ENCODE assay signal across 23 cellular contexts in the genomic region with DNA sequence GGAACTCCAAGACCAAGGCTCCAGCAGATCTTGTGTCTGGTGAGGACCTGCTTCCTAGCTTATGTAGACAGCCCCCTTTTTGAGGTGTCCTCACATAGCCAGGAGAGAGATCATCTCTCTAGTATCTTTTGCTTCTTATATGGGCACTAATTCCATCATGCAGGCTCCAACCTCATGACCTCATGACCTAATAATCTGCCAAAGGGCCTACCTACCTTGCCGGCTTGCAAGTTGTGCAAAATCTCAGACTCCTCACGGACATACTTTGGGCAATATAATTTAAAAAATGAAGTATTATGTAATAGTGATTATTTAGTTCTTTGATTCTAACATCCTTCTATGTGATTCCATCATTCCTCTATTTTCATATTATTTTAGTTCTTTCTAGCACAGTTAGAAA.
"Had no signal": no experiment of that assay in that cellular context is flagged by ENCODE, and none has a peak within 500 bp of the region (broad histone marks: within the 10 kb centered on the region; RNA-seq: fewer than 3 reads in every experiment).

No MANE protein-coding gene starts in this region.

- H3K9me3 ChIP-seq: colonic mucosa, esophagus squamous epithelium, gastrocnemius medialis had no signal

- DNase-seq: colonic mucosa; cortex of kidney; dermis blood vessel endothelial cell; dorsolateral prefrontal cortex; effector CD4-positive, alpha-beta T cell; effector CD8-positive, alpha-beta T cell; effector memory CD4-positive, alpha-beta T cell; effector memory CD8-positive, alpha-beta T cell; endodermal cell; erythroblast; esophagus squamous epithelium; foreskin fibroblast; foreskin keratinocyte; foreskin melanocyte; gastrocnemius medialis; glutamatergic neuron; head of caudate nucleus; heart left ventricle; heart right ventricle had no signal

- H3K27ac ChIP-seq: colonic mucosa, coronary artery, dorsolateral prefrontal cortex, epithelial cell of prostate, esophagus muscularis mucosa, esophagus squamous epithelium, foreskin keratinocyte, gastrocnemius medialis, heart left ventricle, heart right ventricle had no signal

- H3K27me3 ChIP-seq: colonic mucosa, dorsolateral prefrontal cortex, esophagus muscularis mucosa, esophagus squamous epithelium, foreskin keratinocyte, gastrocnemius medialis, gastroesophageal sphincter, heart left ventricle, heart right ventricle had no signal

- H3K4me3 ChIP-seq: colonic mucosa, coronary artery, dorsolateral prefrontal cortex, esophagus muscularis mucosa, esophagus squamous epithelium, gastrocnemius medialis, gastroesophageal sphincter, heart left ventricle, heart right ventricle had no signal

- H3K4me1 ChIP-seq: colonic mucosa, gastrocnemius medialis, heart left ventricle, heart right ventricle had no signal

- H3K36me3 ChIP-seq: colonic mucosa, esophagus muscularis mucosa, esophagus squamous epithelium, gastrocnemius medialis, gastroesophageal sphincter, heart left ventricle, heart right ventricle had no signal
